In genomic region chr2:196592331-196592911, GRCh38 we compare ENCODE assay signal across 9 cellular contexts. TPM values are rescaled to one million over a fixed set of nuclear protein-coding genes. Genes with fewer than 3 reads are reported as not detected.
DNase-seq lines count a peak whose midpoint lies in the region; ATAC-seq, FAIRE-seq and TF ChIP-seq lines count a peak whose summit lies in the region.
"Had no signal": no experiment of that assay in that cellular context is flagged by ENCODE, and none has a peak within 500 bp of the region (broad histone marks: within the 10 kb centered on the region; RNA-seq: fewer than 3 reads in every experiment).

No MANE protein-coding gene starts in this region.

- H3K27me3 ChIP-seq in prostate gland (replicated peaks; ENCODE audit: insufficient read depth), result no peaks in the 10 kb centered on the region

- under 1% methylated on average over 48 of the region's 48 CpGs for WGBS in prostate gland

- no peak overlapping the region for H3K27ac Mint-ChIP-seq in activated naive CD8-positive, alpha-beta T cell treated with anti-CD3 and anti-CD28 coated beads for 36 hours
- H3K27ac Mint-ChIP-seq: activated naive CD4-positive, alpha-beta T cell treated with anti-CD3 and anti-CD28 coated beads, Interleukin-2, amount 50 U/mL, for 72 hours had no signal

- no peak overlapping the region for H3K27ac ChIP-seq in prostate gland

- peak overlapping the region; percentile 69 for H3K4me3 Mint-ChIP-seq in activated naive CD8-positive, alpha-beta T cell treated with anti-CD3 and anti-CD28 coated beads for 36 hours

- H3K4me3 ChIP-seq in prostate gland, result peak overlapping the region; percentile 36 to 46

- no peak for TF ChIP-seq CTCF in prostate gland (IDR thresholded peaks at IDR 0.05)

- intact Hi-C loops in left ventricle myocardium superior (cut with micrococcal nuclease) (no loop called here), prostate gland (cut with DNase I) (no loop called here)

- no peaks in the 10 kb centered on the region for H3K9me3 Mint-ChIP-seq in activated naive CD8-positive, alpha-beta T cell treated with anti-CD3 and anti-CD28 coated beads for 36 hours
- H3K9me3 Mint-ChIP-seq: activated naive CD4-positive, alpha-beta T cell treated with anti-CD3 and anti-CD28 coated beads, Interleukin-2, amount 50 U/mL, for 72 hours had no signal

- H3K27me3 Mint-ChIP-seq in activated naive CD8-positive, alpha-beta T cell treated with anti-CD3 and anti-CD28 coated beads for 36 hours, result peaks cover 78% of the 10 kb centered on the region

- H3K36me3 ChIP-seq in prostate gland, result no peaks in the 10 kb centered on the region

- no peaks in the 10 kb centered on the region for H3K36me3 Mint-ChIP-seq in activated naive CD8-positive, alpha-beta T cell treated with anti-CD3 and anti-CD28 coated beads for 36 hours
- H3K36me3 Mint-ChIP-seq: activated naive CD4-positive, alpha-beta T cell treated with anti-CD3 and anti-CD28 coated beads, Interleukin-2, amount 50 U/mL, for 72 hours had no signal

- H3K4me1 Mint-ChIP-seq in activated naive CD8-positive, alpha-beta T cell treated with anti-CD3 and anti-CD28 coated beads for 36 hours, result peaks cover 6% of the 10 kb centered on the region

- ATAC-seq in GM21786 (IDR thresholded peaks at IDR 0.05; ENCODE audit: unreplicated experiment) (peak; percentile 45), left ventricle myocardium superior (peak; percentile 40)

- no peaks in the 10 kb centered on the region for H3K9me3 ChIP-seq in prostate gland

- no peaks in the 10 kb centered on the region for H3K4me1 ChIP-seq in prostate gland (replicated peaks)

- no peak for FAIRE-seq in GM19239 (lab: Jason Lieb, UNC)

- DNase-seq in ELR (ENCODE audit: low read depth) (peak; percentile 71), NCI-H1105 treated with DMSO at 0.1 percent for 48 hours (lab: John Stamatoyannopoulos, UW) (peak; percentile 65), left ventricle myocardium superior (no peak), prostate gland (ENCODE audit: low spot score) (peak; percentile 4), GM19239 (ENCODE audit: insufficient read length, low spot score) (no peak), NOMO-1 (lab: John Stamatoyannopoulos, UW; ENCODE audit: unreplicated experiment in 2 of 2) (no peak)
- DNase-seq in activated naive CD8-positive, alpha-beta T cell treated with anti-CD3 and anti-CD28 coated beads for 36 hours, result no peak

- no peak for TF ChIP-seq POLR2A in prostate gland (IDR thresholded peaks at IDR 0.05)

RNA-seq across cellular contexts. Expression of gene HECW2, which starts 0.9 kb away (rescaled TPM):
- total RNA-seq in activated naive CD8-positive, alpha-beta T cell treated with anti-CD3 and anti-CD28 coated beads for 36 hours, result 1 to 10 TPM; 1.3 to 1.8 TPM
- 36.9 TPM for total RNA-seq in left ventricle myocardium superior
- total RNA-seq in prostate gland, result 10 to 100 TPM in 1 of 2 donors, under 1 TPM in 1; 0.91 to 14.0 TPM

RNA-seq across cellular contexts. Expression of gene CCDC150, which starts 47.1 kb away (rescaled TPM):
- 1 to 10 TPM; 7.5 to 9.4 TPM for total RNA-seq in activated naive CD8-positive, alpha-beta T cell treated with anti-CD3 and anti-CD28 coated beads for 36 hours
- total RNA-seq in left ventricle myocardium superior, result 0.74 TPM
- 1 to 10 TPM in 1 of 2 donors, under 1 TPM in 1; 0.50 to 7.6 TPM for total RNA-seq in prostate gland

Comparison
In these comparisons a context has a peak if more than half of its experiments do, and no peak if none do; other contexts are left out.
1. DNase-seq: peak in ELR (single experiment), NCI-H1105 treated with DMSO at 0.1 percent for 48 hours (single experiment) and prostate gland (single experiment); none in activated naive CD8-positive, alpha-beta T cell treated with anti-CD3 and anti-CD28 coated beads for 36 hours (single experiment), left ventricle myocardium superior (single experiment), GM19239 (single experiment) and NOMO-1 (0 of 2).